Comparison of ENCODE assay signal across 9 cellular contexts in the genomic region with DNA sequence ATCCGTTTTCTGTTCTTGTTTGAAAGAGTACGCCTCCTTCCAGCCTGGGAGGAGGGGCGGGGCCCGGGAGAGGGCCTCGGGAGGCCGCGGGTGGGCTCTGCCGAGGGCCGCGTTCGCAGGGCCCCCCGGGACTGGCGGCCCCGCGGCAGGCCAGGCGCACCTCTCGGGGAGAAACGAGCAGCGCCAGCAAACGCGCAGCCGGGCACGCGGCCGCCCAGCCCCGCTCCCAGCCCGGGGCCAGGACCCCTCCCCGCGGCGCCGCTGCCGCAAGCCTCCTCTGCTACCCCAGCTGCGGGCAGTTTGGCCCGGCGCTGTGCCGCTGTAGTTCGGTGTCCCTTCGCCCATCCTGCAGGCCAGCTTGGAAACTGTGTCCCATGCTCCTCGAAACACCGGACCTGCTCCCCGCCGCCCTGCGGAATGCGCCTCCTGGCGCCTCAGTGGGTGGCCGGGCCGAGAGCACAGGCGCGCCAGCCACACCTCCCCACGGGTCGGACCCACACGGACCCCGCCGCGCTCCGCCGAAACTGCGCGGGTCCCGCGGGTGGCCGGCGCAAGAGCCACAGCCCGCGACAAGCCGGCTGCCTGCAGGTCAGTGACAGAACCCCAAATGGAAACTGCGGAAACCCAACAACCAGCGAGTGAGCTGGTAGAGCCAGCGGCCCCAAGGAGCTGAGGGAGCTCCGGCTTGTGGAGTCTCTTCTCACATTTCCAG. TPM values are rescaled to one million over a fixed set of nuclear protein-coding genes. Genes with fewer than 3 reads are reported as not detected.
A peak's percentile ranks its signal among the peaks of the same experiment; 100 is the strongest.
DNase-seq lines count a peak whose midpoint lies in the region; ATAC-seq and TF ChIP-seq lines count a peak whose summit lies in the region.
"Had no signal": no experiment of that assay in that cellular context is flagged by ENCODE, and none has a peak within 500 bp of the region (broad histone marks: within the 10 kb centered on the region; RNA-seq: fewer than 3 reads in every experiment).

No MANE protein-coding gene starts in this region.

- intact Hi-C loops in cardiac septum (cut with DNase I), result no loop called here
- intact Hi-C loops in Right ventricle myocardium inferior (cut with DNase I), result no loop called here
- intact Hi-C loops in colonic mucosa (cut with DNase I), result no loop called here

- no peaks in the 10 kb centered on the region for H3K79me2 ChIP-seq in Karpas-422 (ENCODE audit: low read length)

- H3K9ac ChIP-seq in colonic mucosa (ENCODE audit: low read depth in 2 of 2, low read length in 2 of 2), result peak overlapping the region in 1 of 2 donors; percentile 57
- H3K9ac ChIP-seq in mucosa of rectum (ENCODE audit: low read depth in 1 of 2, low read length in 2 of 2), result peak overlapping the region in 1 of 2 donors; percentile 39
- H3K9ac ChIP-seq in Karpas-422 (ENCODE audit: low read length), result no peak overlapping the region

- no peak for ATAC-seq in Right ventricle myocardium inferior

- no peak overlapping the region for H3K4me2 ChIP-seq in Karpas-422 (ENCODE audit: low read depth, low read length, poor library complexity, severe bottlenecking)

- H3K36me3 ChIP-seq in colonic mucosa (no peaks in the 10 kb centered on the region), mucosa of rectum (ENCODE audit: control insufficient read depth in 2 of 2, insufficient read depth in 2 of 2, low read length in 2 of 2) (no peaks in the 10 kb centered on the region), Karpas-422 (ENCODE audit: insufficient read depth, low read length) (no peaks in the 10 kb centered on the region)

- peaks cover 9% of the 10 kb centered on the region for H3K4me1 ChIP-seq in colonic mucosa
- H3K4me1 ChIP-seq in mucosa of rectum (ENCODE audit: control insufficient read depth in 2 of 2, insufficient read depth in 2 of 2, low read length in 2 of 2), result peaks cover 22 to 26% of the 10 kb centered on the region in 2 donors
- no peaks in the 10 kb centered on the region for H3K4me1 ChIP-seq in Karpas-422 (ENCODE audit: low read length)

- H3K27me3 ChIP-seq in colonic mucosa (peaks cover 33% of the 10 kb centered on the region), mucosa of rectum (ENCODE audit: control insufficient read depth in 2 of 2, insufficient read depth in 2 of 2, low read length in 2 of 2) (peaks cover 37 to 48% of the 10 kb centered on the region in 2 donors), Karpas-422 (ENCODE audit: low read length) (no peaks in the 10 kb centered on the region)

- H3K27ac ChIP-seq in colonic mucosa (no peak overlapping the region), mucosa of rectum (ENCODE audit: low read depth in 2 of 2, low read length in 2 of 2) (no peak overlapping the region), Karpas-422 (ENCODE audit: low read length) (no peak overlapping the region)

- TF ChIP-seq CTCF in colonic mucosa (IDR thresholded peaks at IDR 0.05), result no peak

- H3K9me3 ChIP-seq in colonic mucosa (no peaks in the 10 kb centered on the region), mucosa of rectum (ENCODE audit: control insufficient read depth in 2 of 2, low read length in 2 of 2) (no peaks in the 10 kb centered on the region), Karpas-422 (ENCODE audit: low read length) (no peaks in the 10 kb centered on the region; the same call in 1 of the 2 replicates)

- H3K9me2 ChIP-seq in Karpas-422 (replicated peaks; ENCODE audit: insufficient read depth, low read length), result no peaks in the 10 kb centered on the region

- peak overlapping the region; percentile 43 for H3K4me3 ChIP-seq in colonic mucosa
- peak overlapping the region; percentile 65 to 81 for H3K4me3 ChIP-seq in mucosa of rectum (ENCODE audit: low read length in 2 of 2)
- H3K4me3 ChIP-seq in Karpas-422 (ENCODE audit: low read length), result no peak overlapping the region

- H2AFZ ChIP-seq in Karpas-422 (ENCODE audit: low read length), result no peak overlapping the region

- DNase-seq in cardiac septum (ENCODE audit: low spot score) (peak; percentile 74), Right ventricle myocardium inferior (ENCODE audit: missing footprints) (no peak), colonic mucosa (peak; percentile 32), NK-92 (lab: John Stamatoyannopoulos, UW; ENCODE audit: unreplicated experiment) (no peak), DMS153 (lab: John Stamatoyannopoulos, UW) (no peak), OCI-M1 (lab: John Stamatoyannopoulos, UW) (no peak), Karpas-422 (no peak)

- no peaks in the 10 kb centered on the region for H4K20me1 ChIP-seq in Karpas-422 (ENCODE audit: insufficient read depth, low read depth, low read length)

RNA-seq across cellular contexts. Expression of a gene that starts 2.2 kb away (rescaled TPM):
- total RNA-seq in cardiac septum (not detected), Right ventricle myocardium inferior (not detected), colonic mucosa (under 1 TPM; 0.10 to 0.82 TPM)
- not detected in 2 replicates for total RNA-seq in Karpas-422 (2014; rRNA removed; shearing (Covaris generic); ENCODE audit: low replicate concordance)
- total RNA-seq: myocyte had no signal

Comparison
In these comparisons a context has a peak if more than half of its experiments do, and no peak if none do; other contexts are left out.
1. DNase-seq: peak in cardiac septum (single experiment) and colonic mucosa (single experiment); none in Right ventricle myocardium inferior (single experiment), NK-92 (single experiment), DMS153 (single experiment), OCI-M1 (single experiment) and Karpas-422 (single experiment).